ENCODE assay signal across 8 cellular contexts in genomic region chr2:84314901-84315330, GRCh38.
A peak's percentile ranks its signal among the peaks of the same experiment; 100 is the strongest.
DNase-seq lines count a peak whose midpoint lies in the region; ATAC-seq and TF ChIP-seq lines count a peak whose summit lies in the region.

No MANE protein-coding gene starts in this region.

- WGBS in tibial nerve, 2 donors, result 22 to 30% methylated on average over 11 of the region's 11 CpGs

- H3K27ac ChIP-seq in Peyer's patch, result no peak overlapping the region
- H3K27ac ChIP-seq in tibial nerve, result no peak overlapping the region

- H3K4me3 Mint-ChIP-seq in activated T-cell treated with anti-CD3 and anti-CD28 coated beads, Interleukin-2, amount 50 U/mL, for 72 hours, result no peak overlapping the region
- no peak overlapping the region for H3K4me3 Mint-ChIP-seq in osteocyte (ENCODE audit: unreplicated experiment)

- no peak for TF ChIP-seq POLR2A in Peyer's patch (IDR thresholded peaks at IDR 0.05)
- no peak for TF ChIP-seq POLR2A in tibial nerve (IDR thresholded peaks at IDR 0.05)

- H3K27me3 Mint-ChIP-seq in activated T-cell treated with anti-CD3 and anti-CD28 coated beads, Interleukin-2, amount 50 U/mL, for 72 hours (ENCODE audit: low read depth), result peaks cover under 1% of the 10 kb centered on the region
- H3K27me3 Mint-ChIP-seq in osteocyte (ENCODE audit: unreplicated experiment), result peaks cover 23% of the 10 kb centered on the region

- no peaks in the 10 kb centered on the region for H3K9me3 ChIP-seq in Peyer's patch
- no peaks in the 10 kb centered on the region for H3K9me3 ChIP-seq in tibial nerve

- H3K9me3 Mint-ChIP-seq in activated T-cell treated with anti-CD3 and anti-CD28 coated beads, Interleukin-2, amount 50 U/mL, for 72 hours, result no peaks in the 10 kb centered on the region
- H3K9me3 Mint-ChIP-seq in osteocyte (ENCODE audit: unreplicated experiment), result no peaks in the 10 kb centered on the region

- no peaks in the 10 kb centered on the region for H3K36me3 ChIP-seq in Peyer's patch
- no peaks in the 10 kb centered on the region for H3K36me3 ChIP-seq in tibial nerve

- H3K27me3 ChIP-seq in Peyer's patch (no peaks in the 10 kb centered on the region), tibial nerve (peaks cover 0 to 3% of the 10 kb centered on the region in 2 donors)

- H3K27ac Mint-ChIP-seq in activated T-cell treated with anti-CD3 and anti-CD28 coated beads, Interleukin-2, amount 50 U/mL, for 72 hours, result no peak overlapping the region
- no peak overlapping the region for H3K27ac Mint-ChIP-seq in osteocyte (ENCODE audit: unreplicated experiment)

- DNase-seq in Daoy (ENCODE audit: low read depth) (peak; percentile 19), HuH-7 (ENCODE audit: low spot score) (peak; percentile 74), Peyer's patch (peak; percentile 46 to 89 (median 82)), fibroblast of the conjunctiva (ENCODE audit: low read depth) (peak; percentile 61), osteocyte (ENCODE audit: extremely low spot score, unreplicated experiment) (peak; percentile 91), tibial nerve (ENCODE audit: low spot score in 2 of 2) (peak; percentile 36 to 75)
- DNase-seq in activated T-cell treated with anti-CD3 and anti-CD28 coated beads, Interleukin-2, amount 50 U/mL, for 72 hours, result peak; percentile 79 to 81

- peak; percentile 98 for ATAC-seq in GM21529 (IDR thresholded peaks at IDR 0.05; ENCODE audit: unreplicated experiment)
- peak; percentile 80 to 85 for ATAC-seq in activated T-cell treated with anti-CD3 and anti-CD28 coated beads, Interleukin-2, amount 50 U/mL, for 72 hours (replicated peaks in 1 of 2)

- H3K36me3 Mint-ChIP-seq in activated T-cell treated with anti-CD3 and anti-CD28 coated beads, Interleukin-2, amount 50 U/mL, for 72 hours (ENCODE audit: insufficient read depth in 2 of 2), result no peaks in the 10 kb centered on the region
- no peaks in the 10 kb centered on the region for H3K36me3 Mint-ChIP-seq in osteocyte (ENCODE audit: unreplicated experiment)

- H3K4me1 Mint-ChIP-seq in activated T-cell treated with anti-CD3 and anti-CD28 coated beads, Interleukin-2, amount 50 U/mL, for 72 hours (ENCODE audit: low read depth), result peaks cover 5% of the 10 kb centered on the region
- no peaks in the 10 kb centered on the region for H3K4me1 Mint-ChIP-seq in osteocyte (ENCODE audit: unreplicated experiment)

- no peaks in the 10 kb centered on the region for H3K4me1 ChIP-seq in Peyer's patch
- H3K4me1 ChIP-seq in tibial nerve, result no peaks in the 10 kb centered on the region

- TF ChIP-seq CTCF in Peyer's patch (IDR thresholded peaks at IDR 0.05), result peak in 5 of 6 experiments; percentile 8 to 90 (median 85)
- TF ChIP-seq CTCF in osteocyte (IDR thresholded peaks at IDR 0.05), result peak; percentile 87
- peak; percentile 54 to 71 (median 68) for TF ChIP-seq CTCF in tibial nerve (IDR thresholded peaks at IDR 0.05)

- no peak overlapping the region for H3K4me3 ChIP-seq in Peyer's patch
- H3K4me3 ChIP-seq in tibial nerve, result no peak overlapping the region

- TF ChIP-seq EP300 in tibial nerve (IDR thresholded peaks at IDR 0.05), result no peak

Comparison
In these comparisons a context has a peak if more than half of its experiments do, and no peak if none do; other contexts are left out.
1. DNase-seq: peak in every context shown above with its lines; median percentile 91 in osteocyte; 82 in Peyer's patch; 80 in activated T-cell treated with anti-CD3 and anti-CD28 coated beads, Interleukin-2, amount 50 U/mL, for 72 hours; 74 in HuH-7; 61 in fibroblast of the conjunctiva; 56 in tibial nerve; 19 in Daoy.